In the genomic region with DNA sequence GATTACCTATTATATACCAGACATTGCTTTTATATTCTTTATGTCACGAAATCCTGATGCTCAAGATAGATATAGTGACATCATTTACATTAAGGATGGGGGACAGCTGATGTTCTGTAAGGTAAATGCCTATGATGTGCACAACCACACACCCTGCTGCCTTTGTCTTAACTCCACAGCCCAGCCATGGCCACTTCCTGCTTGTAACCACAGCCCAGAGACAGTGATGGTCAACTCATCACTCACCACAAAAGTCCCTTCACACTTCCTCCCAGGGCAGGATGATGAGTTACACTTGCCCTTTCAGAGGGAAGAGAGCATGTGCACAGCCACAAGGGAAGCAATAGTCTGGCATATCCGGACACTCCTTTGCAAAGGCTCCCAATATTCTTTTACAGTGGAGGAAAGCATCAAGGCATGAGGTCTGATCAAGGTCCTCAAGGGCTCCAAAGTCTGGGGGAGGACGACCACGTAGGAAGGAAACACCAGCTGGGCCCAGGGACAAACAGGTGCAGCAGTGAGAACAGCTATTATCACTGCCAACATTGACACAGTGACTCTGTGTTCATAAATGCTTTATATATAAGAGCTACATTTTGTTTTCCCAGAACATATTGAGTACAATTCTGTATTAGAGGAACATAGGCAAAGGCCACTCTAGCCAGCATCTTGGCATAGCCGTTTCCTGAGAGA, we compare ENCODE assay signal across 9 cellular contexts. TPM values are rescaled to one million over a fixed set of nuclear protein-coding genes. Genes with fewer than 3 reads are reported as not detected.
DNase-seq lines count a peak whose midpoint lies in the region; ATAC-seq and TF ChIP-seq lines count a peak whose summit lies in the region.
"Had no signal": no experiment of that assay in that cellular context is flagged by ENCODE, and none has a peak within 500 bp of the region (broad histone marks: within the 10 kb centered on the region; RNA-seq: fewer than 3 reads in every experiment).

No MANE protein-coding gene starts in this region.

- H3K9me3 Mint-ChIP-seq in T-helper 2 cell treated with Interferon-gamma antibody and Interleukin-4, amounts not matched to agents 5 μg/mL and 100 μg/mL, for 36 hours: no peaks in the 10 kb centered on the region
- H3K9me3 Mint-ChIP-seq in memory B cell (no peaks in the 10 kb centered on the region), MCF 10A (ENCODE audit: unreplicated experiment) (no peaks in the 10 kb centered on the region)

- no peak overlapping the region for H3K4me3 Mint-ChIP-seq in T-helper 2 cell treated with Interferon-gamma antibody and Interleukin-4, amounts not matched to agents 5 μg/mL and 100 μg/mL, for 36 hours
- H3K4me3 Mint-ChIP-seq in memory B cell (no peak overlapping the region), MCF 10A (ENCODE audit: unreplicated experiment) (no peak overlapping the region)

- CTCF ChIA-PET in MCF 10A (lab: Yijun Ruan, JAX): interaction anchor here (0.6 kb wide), 1 partner anchor 28 kb away, joined by 4 read pairs; no protein-coding TSS in a partner anchor

- no peak overlapping the region for H3K27ac Mint-ChIP-seq in T-helper 2 cell treated with Interferon-gamma antibody and Interleukin-4, amounts not matched to agents 5 μg/mL and 100 μg/mL, for 36 hours
- H3K27ac Mint-ChIP-seq in memory B cell: peak overlapping the region; percentile 81
- no peak overlapping the region for H3K27ac Mint-ChIP-seq in MCF 10A (ENCODE audit: low read depth, unreplicated experiment)

- H3K36me3 Mint-ChIP-seq in T-helper 2 cell treated with Interferon-gamma antibody and Interleukin-4, amounts not matched to agents 5 μg/mL and 100 μg/mL, for 36 hours (ENCODE audit: low read depth): no peaks in the 10 kb centered on the region
- H3K36me3 Mint-ChIP-seq in memory B cell (no peaks in the 10 kb centered on the region), MCF 10A (ENCODE audit: insufficient read depth, unreplicated experiment) (peaks cover 6% of the 10 kb centered on the region)

- peak; percentile 70 for ATAC-seq in GM21360 (IDR thresholded peaks at IDR 0.05; ENCODE audit: unreplicated experiment)
- peak; percentile 88 for ATAC-seq in HG03442 (IDR thresholded peaks at IDR 0.05; ENCODE audit: unreplicated experiment)
- ATAC-seq in memory B cell (ENCODE audit: low read depth): no peak
- ATAC-seq: body of pancreas had no signal

- POLR2A ChIA-PET in MCF 10A (lab: Yijun Ruan, JAX): interaction anchor here (0.6 kb wide), 1 partner anchor 1275 kb away, joined by 3 read pairs; no protein-coding TSS in a partner anchor

- BruUV-seq in MCF 10A (replicated peaks; lab: Mats Ljungman, UMichigan): no TSS peak

- intact Hi-C loops in MCF 10A (cut with micrococcal nuclease): no loop called here

- peak; percentile 44 for DNase-seq in Daoy (ENCODE audit: low read depth)
- DNase-seq in T-helper 2 cell treated with Interferon-gamma antibody and Interleukin-4, amounts not matched to agents 5 μg/mL and 100 μg/mL, for 36 hours (ENCODE audit: low spot score): peak; percentile 5
- no peak for DNase-seq in memory B cell (ENCODE audit: low spot score in 2 of 2)
- no peak for DNase-seq in activated CD4-positive, alpha-beta T cell treated with anti-CD3 and anti-CD28 coated beads for 48 hours
- DNase-seq in stimulated activated CD4-positive, alpha-beta T cell treated with anti-CD3 and anti-CD28 coated beads, Interleukin-4, amount 100 ng/mL, for 1 hour: no peak
- no peak for DNase-seq in MCF 10A (ENCODE audit: unreplicated experiment)

- peaks cover 5% of the 10 kb centered on the region for H3K4me1 Mint-ChIP-seq in T-helper 2 cell treated with Interferon-gamma antibody and Interleukin-4, amounts not matched to agents 5 μg/mL and 100 μg/mL, for 36 hours (ENCODE audit: low read depth)
- H3K4me1 Mint-ChIP-seq in memory B cell: peaks cover 41% of the 10 kb centered on the region
- no peaks in the 10 kb centered on the region for H3K4me1 Mint-ChIP-seq in MCF 10A (ENCODE audit: insufficient read depth, unreplicated experiment)

- H3K27me3 Mint-ChIP-seq in T-helper 2 cell treated with Interferon-gamma antibody and Interleukin-4, amounts not matched to agents 5 μg/mL and 100 μg/mL, for 36 hours (ENCODE audit: low read depth): no peaks in the 10 kb centered on the region
- H3K27me3 Mint-ChIP-seq in memory B cell: no peaks in the 10 kb centered on the region
- no peaks in the 10 kb centered on the region for H3K27me3 Mint-ChIP-seq in MCF 10A (ENCODE audit: insufficient read depth, unreplicated experiment)

- no peak for TF ChIP-seq CTCF in MCF 10A (IDR thresholded peaks at IDR 0.05; ENCODE audit: unreplicated experiment)

RNA-seq across cellular contexts. Expression of gene PLPP3, which starts 53.8 kb away (rescaled TPM):
- total RNA-seq in Daoy (2014; rRNA removed; shearing (Covaris generic)): 2.8 and 4.6 TPM in 2 replicates
- total RNA-seq in MCF 10A (2022): 0.84 and 1.3 TPM in 2 replicates

Comparison
In these comparisons a context has a peak if more than half of its experiments do, and no peak if none do; other contexts are left out.
1. DNase-seq: peak in Daoy (single experiment) and T-helper 2 cell treated with Interferon-gamma antibody and Interleukin-4, amounts not matched to agents 5 μg/mL and 100 μg/mL, for 36 hours (single experiment); none in memory B cell (0 of 2), activated CD4-positive, alpha-beta T cell treated with anti-CD3 and anti-CD28 coated beads for 48 hours (single experiment), stimulated activated CD4-positive, alpha-beta T cell treated with anti-CD3 and anti-CD28 coated beads, Interleukin-4, amount 100 ng/mL, for 1 hour (single experiment) and MCF 10A (single experiment).